ENCODE assay signal across 9 cellular contexts in genomic region chr12:12846780-12847179, GRCh38. TPM values are rescaled to one million over a fixed set of nuclear protein-coding genes. Genes with fewer than 3 reads are reported as not detected.
DNase-seq lines count a peak whose midpoint lies in the region; ATAC-seq and TF ChIP-seq lines count a peak whose summit lies in the region.
"Not testable (repeated sequence)": the region's sequence is repeated elsewhere in the genome, so short reads cannot be mapped to it uniquely, and the experiment has no call there.
"Had no signal": no experiment of that assay in that cellular context is flagged by ENCODE, and none has a peak within 500 bp of the region (broad histone marks: within the 10 kb centered on the region; RNA-seq: fewer than 3 reads in every experiment).

No MANE protein-coding gene starts in this region.

- H3K27ac ChIP-seq in CD4-positive, alpha-beta T cell (ENCODE audit: low read depth, low read length): peak overlapping the region; percentile 4

- intact Hi-C loops in CD4-positive, alpha-beta T cell (cut with DNase I, micrococcal nuclease); activated CD4-positive, alpha-beta T cell treated with anti-CD3 and anti-CD28 coated beads for 36 hours (cut with DNase I, micrococcal nuclease): not testable (repeated sequence)
- intact Hi-C loops in activated CD4-positive, alpha-beta memory T cell treated with anti-CD3 and anti-CD28 coated beads for 36 hours (cut with micrococcal nuclease): loop anchor here (1.0 kb wide), 1 partner anchor 9 kb away; no protein-coding TSS in a partner anchor
- intact Hi-C loops in activated naive CD4-positive, alpha-beta T cell treated with anti-CD3 and anti-CD28 coated beads for 36 hours (cut with micrococcal nuclease): loop anchor here (2.0 kb wide), 1 partner anchor 52 kb away; no protein-coding TSS in a partner anchor

- H3K9me3 ChIP-seq in CD4-positive, alpha-beta T cell (ENCODE audit: control insufficient read depth, low read length): not testable (repeated sequence)

- not testable (repeated sequence) for H3K27me3 Mint-ChIP-seq in CD4-positive, alpha-beta T cell; activated CD4-positive, alpha-beta T cell treated with anti-CD3 and anti-CD28 coated beads for 36 hours; activated CD4-positive, alpha-beta memory T cell treated with anti-CD3 and anti-CD28 coated beads for 36 hours; activated naive CD4-positive, alpha-beta T cell treated with anti-CD3 and anti-CD28 coated beads for 36 hours (ENCODE audit: low read depth); activated naive CD8-positive, alpha-beta T cell; naive thymus-derived CD8-positive, alpha-beta T cell

- peak overlapping the region; percentile 70 for H3K27ac Mint-ChIP-seq in CD4-positive, alpha-beta T cell
- H3K27ac Mint-ChIP-seq in activated CD4-positive, alpha-beta T cell treated with anti-CD3 and anti-CD28 coated beads for 36 hours: peak overlapping the region; percentile 51
- H3K27ac Mint-ChIP-seq in activated CD4-positive, alpha-beta memory T cell treated with anti-CD3 and anti-CD28 coated beads for 36 hours: peak overlapping the region; percentile 45
- peak overlapping the region; percentile 46 for H3K27ac Mint-ChIP-seq in activated naive CD4-positive, alpha-beta T cell treated with anti-CD3 and anti-CD28 coated beads for 36 hours
- peak overlapping the region; percentile 46 for H3K27ac Mint-ChIP-seq in activated naive CD8-positive, alpha-beta T cell
- H3K27ac Mint-ChIP-seq in naive thymus-derived CD8-positive, alpha-beta T cell: peak overlapping the region; percentile 28 to 91 (median 78)

- DNase-seq in CD4-positive, alpha-beta T cell: peak in 7 of 10 experiments; percentile 8 to 48 (median 25)
- DNase-seq in Jurkat, Clone E6-1 (ENCODE audit: low read depth, low spot score): peak; percentile 77
- peak; percentile 16 for DNase-seq in activated CD4-positive, alpha-beta T cell treated with anti-CD3 and anti-CD28 coated beads for 36 hours
- DNase-seq in activated CD4-positive, alpha-beta memory T cell treated with anti-CD3 and anti-CD28 coated beads for 36 hours: peak; percentile 18
- peak; percentile 25 for DNase-seq in activated T-cell treated with anti-CD3 and anti-CD28 coated beads, Interleukin-2, amount 50 U/mL, for 1 hour
- DNase-seq in activated naive CD4-positive, alpha-beta T cell treated with anti-CD3 and anti-CD28 coated beads for 36 hours: peak; percentile 43
- peak in 7 of 10 donors; percentile 4 to 68 (median 44) for DNase-seq in naive thymus-derived CD8-positive, alpha-beta T cell

- POLR2A ChIA-PET in CD4-positive, alpha-beta T cell (lab: Charles Lee): interaction anchor here (1.0 to 1.2 kb wide), 2 partner anchors 8 to 10 kb away, joined by 4 to 6 read pairs; no protein-coding TSS in a partner anchor
- POLR2A ChIA-PET in activated CD4-positive, alpha-beta T cell treated with anti-CD3 and anti-CD28 coated beads for 36 hours (lab: Charles Lee); activated CD4-positive, alpha-beta memory T cell treated with anti-CD3 and anti-CD28 coated beads for 36 hours (lab: Charles Lee): not testable (repeated sequence)
- POLR2A ChIA-PET in naive thymus-derived CD8-positive, alpha-beta T cell (lab: Charles Lee): interaction anchor here (0.6 to 1.9 kb wide), 3 partner anchors 9 to 25 kb away, joined by 4 to 6 read pairs (median 6); no protein-coding TSS in a partner anchor

- peak overlapping the region; percentile 3 for H3K4me3 Mint-ChIP-seq in CD4-positive, alpha-beta T cell
- not testable (repeated sequence) for H3K4me3 Mint-ChIP-seq in activated CD4-positive, alpha-beta T cell treated with anti-CD3 and anti-CD28 coated beads for 36 hours; activated CD4-positive, alpha-beta memory T cell treated with anti-CD3 and anti-CD28 coated beads for 36 hours; activated naive CD4-positive, alpha-beta T cell treated with anti-CD3 and anti-CD28 coated beads for 36 hours; activated naive CD8-positive, alpha-beta T cell
- H3K4me3 Mint-ChIP-seq in naive thymus-derived CD8-positive, alpha-beta T cell: peak overlapping the region in 7 of 10 donors; percentile 28 to 57 (median 40)

- H3K4me3 ChIP-seq in Jurkat, Clone E6-1 (ENCODE audit: low read length): not testable (repeated sequence)

- TF ChIP-seq CTCF in CD4-positive, alpha-beta T cell (IDR thresholded peaks at IDR 0.05): not testable (repeated sequence)

- H3K4me1 Mint-ChIP-seq in CD4-positive, alpha-beta T cell (ENCODE audit: low read depth): peaks cover 35% of the 10 kb centered on the region
- peaks cover 20% of the 10 kb centered on the region for H3K4me1 Mint-ChIP-seq in activated CD4-positive, alpha-beta T cell treated with anti-CD3 and anti-CD28 coated beads for 36 hours
- peaks cover 17% of the 10 kb centered on the region for H3K4me1 Mint-ChIP-seq in activated CD4-positive, alpha-beta memory T cell treated with anti-CD3 and anti-CD28 coated beads for 36 hours (ENCODE audit: low read depth)
- H3K4me1 Mint-ChIP-seq in activated naive CD4-positive, alpha-beta T cell treated with anti-CD3 and anti-CD28 coated beads for 36 hours (ENCODE audit: low read depth): peaks cover 26% of the 10 kb centered on the region
- peaks cover 22% of the 10 kb centered on the region for H3K4me1 Mint-ChIP-seq in activated naive CD8-positive, alpha-beta T cell (ENCODE audit: low read depth)
- H3K4me1 Mint-ChIP-seq in naive thymus-derived CD8-positive, alpha-beta T cell: peaks cover 10 to 27% (median 23%) of the 10 kb centered on the region in 4 donors

- H3K9me3 Mint-ChIP-seq in CD4-positive, alpha-beta T cell; activated CD4-positive, alpha-beta T cell treated with anti-CD3 and anti-CD28 coated beads for 36 hours (ENCODE audit: low read depth); activated CD4-positive, alpha-beta memory T cell treated with anti-CD3 and anti-CD28 coated beads for 36 hours; activated naive CD4-positive, alpha-beta T cell treated with anti-CD3 and anti-CD28 coated beads for 36 hours; activated naive CD8-positive, alpha-beta T cell (ENCODE audit: low read depth); naive thymus-derived CD8-positive, alpha-beta T cell: not testable (repeated sequence)

- ATAC-seq in CD4-positive, alpha-beta T cell (ENCODE audit: poor library complexity): peak; percentile 82
- peak; percentile 39 for ATAC-seq in activated CD4-positive, alpha-beta T cell treated with anti-CD3 and anti-CD28 coated beads for 36 hours
- peak; percentile 70 to 84 for ATAC-seq in naive thymus-derived CD8-positive, alpha-beta T cell

- H3K36me3 Mint-ChIP-seq in CD4-positive, alpha-beta T cell (ENCODE audit: low read depth); activated naive CD8-positive, alpha-beta T cell; naive thymus-derived CD8-positive, alpha-beta T cell: not testable (repeated sequence)
- peaks cover 30% of the 10 kb centered on the region for H3K36me3 Mint-ChIP-seq in activated CD4-positive, alpha-beta T cell treated with anti-CD3 and anti-CD28 coated beads for 36 hours (ENCODE audit: low read depth)
- H3K36me3 Mint-ChIP-seq in activated CD4-positive, alpha-beta memory T cell treated with anti-CD3 and anti-CD28 coated beads for 36 hours: peaks cover 14% of the 10 kb centered on the region
- H3K36me3 Mint-ChIP-seq in activated naive CD4-positive, alpha-beta T cell treated with anti-CD3 and anti-CD28 coated beads for 36 hours (ENCODE audit: low read depth): peaks cover 24% of the 10 kb centered on the region

- not testable (repeated sequence) for H3K27me3 ChIP-seq in CD4-positive, alpha-beta T cell (ENCODE audit: control insufficient read depth, insufficient read depth, low read length)

- CTCF ChIA-PET in CD4-positive, alpha-beta T cell (lab: Charles Lee): interaction anchor here (0.6 to 1.9 kb wide), 2 partner anchors 10 to 1530 kb away, joined by 3 to 6 read pairs; no protein-coding TSS in a partner anchor
- CTCF ChIA-PET in activated CD4-positive, alpha-beta T cell treated with anti-CD3 and anti-CD28 coated beads for 36 hours (lab: Charles Lee): interaction anchor here (0.6 to 1.9 kb wide), 3 partner anchors 8 to 220 kb away, joined by 3 to 6 read pairs (median 3); no protein-coding TSS in a partner anchor
- CTCF ChIA-PET in activated CD4-positive, alpha-beta memory T cell treated with anti-CD3 and anti-CD28 coated beads for 36 hours (lab: Charles Lee): interaction anchor here (0.6 kb wide), 1 partner anchor 14 kb away, joined by 3 read pairs; no protein-coding TSS in a partner anchor
- CTCF ChIA-PET in activated naive CD4-positive, alpha-beta T cell treated with anti-CD3 and anti-CD28 coated beads for 36 hours (lab: Charles Lee): interaction anchor here (0.6 to 1.5 kb wide), 6 partner anchors 32 to 366 kb away, joined by 3 to 4 read pairs (median 3); no protein-coding TSS in a partner anchor

RNA-seq across cellular contexts. Expression of gene DDX47, which starts 33.6 kb away (rescaled TPM):
- 100 to 1,000 TPM; 153 TPM for total RNA-seq in CD4-positive, alpha-beta T cell
- 71.5 TPM for polyA plus RNA-seq in Jurkat, Clone E6-1 (2012; ENCODE audit: insufficient read depth, insufficient read length)
- 10 to 100 TPM; 91.3 to 91.9 TPM for total RNA-seq in activated CD4-positive, alpha-beta T cell treated with anti-CD3 and anti-CD28 coated beads for 36 hours
- total RNA-seq in activated CD4-positive, alpha-beta memory T cell treated with anti-CD3 and anti-CD28 coated beads for 36 hours: 10 to 100 TPM; 75.2 to 75.3 TPM
- total RNA-seq in activated naive CD4-positive, alpha-beta T cell treated with anti-CD3 and anti-CD28 coated beads for 36 hours: 10 to 100 TPM; 86.6 to 87.3 TPM
- 10 to 100 TPM; 84.6 to 93.6 TPM for total RNA-seq in naive thymus-derived CD8-positive, alpha-beta T cell
- polyA plus RNA-seq in naive thymus-derived CD8-positive, alpha-beta T cell: 10 to 100 TPM; 61.0 to 77.1 (median 62.7) TPM

RNA-seq across cellular contexts. Expression of gene GPRC5A, which starts 44.6 kb away (rescaled TPM):
- total RNA-seq in CD4-positive, alpha-beta T cell: under 1 TPM; 0.14 to 0.47 TPM
- not detected for polyA plus RNA-seq in Jurkat, Clone E6-1 (2012; ENCODE audit: insufficient read depth, insufficient read length)
- under 1 TPM; 0.14 to 0.35 TPM for total RNA-seq in activated CD4-positive, alpha-beta T cell treated with anti-CD3 and anti-CD28 coated beads for 36 hours
- under 1 TPM; 0.07 to 0.10 TPM for total RNA-seq in activated CD4-positive, alpha-beta memory T cell treated with anti-CD3 and anti-CD28 coated beads for 36 hours
- total RNA-seq in activated naive CD4-positive, alpha-beta T cell treated with anti-CD3 and anti-CD28 coated beads for 36 hours: under 1 TPM; 0.24 to 0.64 TPM
- total RNA-seq in naive thymus-derived CD8-positive, alpha-beta T cell: not detected
- not detected for polyA plus RNA-seq in naive thymus-derived CD8-positive, alpha-beta T cell
- polyA plus RNA-seq: CD14-positive monocyte had no signal

Comparison
In these comparisons a context has a peak if more than half of its experiments do, and no peak if none do; other contexts are left out.
1. DNase-seq: peak in every context shown above with its lines; median percentile 77 in Jurkat, Clone E6-1; 44 in naive thymus-derived CD8-positive, alpha-beta T cell; 43 in activated naive CD4-positive, alpha-beta T cell treated with anti-CD3 and anti-CD28 coated beads for 36 hours; 25 in CD4-positive, alpha-beta T cell; 25 in activated T-cell treated with anti-CD3 and anti-CD28 coated beads, Interleukin-2, amount 50 U/mL, for 1 hour; 18 in activated CD4-positive, alpha-beta memory T cell treated with anti-CD3 and anti-CD28 coated beads for 36 hours; 16 in activated CD4-positive, alpha-beta T cell treated with anti-CD3 and anti-CD28 coated beads for 36 hours.